In genomic region chr17:49677933-49678847, GRCh38 we compare ENCODE assay signal across 1 cellular context.
A peak's percentile ranks its signal among the peaks of the same experiment; 100 is the strongest.
TF ChIP-seq lines count a peak whose summit lies in the region.

Gene SPOP, minus strand, starts transcription at chr17:49678097. Its CDS starts 55,287 bp downstream, at chr17:49622810.

TF ChIP-seq in GM12878, 131 proteins besides CTCF, POLR2A, EP300 and RAD21 (continued from another document):
- peak; percentile 17 for TF ChIP-seq SIX5 (IDR thresholded peaks at IDR 0.05; ENCODE audit: low read depth, low read length, severe bottlenecking)
- TF ChIP-seq, protein P1, sequence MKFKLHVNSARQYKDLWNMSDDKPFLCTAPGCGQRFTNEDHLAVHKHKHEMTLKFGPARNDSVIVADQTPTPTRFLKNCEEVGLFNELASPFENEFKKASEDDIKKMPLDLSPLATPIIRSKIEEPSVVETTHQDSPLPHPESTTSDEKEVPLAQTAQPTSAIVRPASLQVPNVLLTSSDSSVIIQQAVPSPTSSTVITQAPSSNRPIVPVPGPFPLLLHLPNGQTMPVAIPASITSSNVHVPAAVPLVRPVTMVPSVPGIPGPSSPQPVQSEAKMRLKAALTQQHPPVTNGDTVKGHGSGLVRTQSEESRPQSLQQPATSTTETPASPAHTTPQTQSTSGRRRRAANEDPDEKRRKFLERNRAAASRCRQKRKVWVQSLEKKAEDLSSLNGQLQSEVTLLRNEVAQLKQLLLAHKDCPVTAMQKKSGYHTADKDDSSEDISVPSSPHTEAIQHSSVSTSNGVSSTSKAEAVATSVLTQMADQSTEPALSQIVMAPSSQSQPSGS (IDR thresholded peaks at IDR 0.05; ENCODE audit: low read length) = no peak
- no peak for TF ChIP-seq RCOR1 (conservative IDR thresholded peaks at IDR 0.05; ENCODE audit: low read depth, low read length)
- TF ChIP-seq ZBED1 (IDR thresholded peaks at IDR 0.05; ENCODE audit: borderline replicate concordance) = no peak
- no peak for TF ChIP-seq IKZF1 (conservative IDR thresholded peaks at IDR 0.05)
- no peak for TF ChIP-seq HDAC6 (IDR thresholded peaks at IDR 0.05; ENCODE audit: unreplicated experiment)
- TF ChIP-seq HDGF (IDR thresholded peaks at IDR 0.05) = peak; percentile 100
- TF ChIP-seq SP1 (IDR thresholded peaks at IDR 0.05; ENCODE audit: low read depth, low read length) = peak; percentile 30
- TF ChIP-seq ZBTB11 (CRISPR knock-in tag; IDR thresholded peaks at IDR 0.05) = no peak
- no peak for TF ChIP-seq CHD2 (IDR thresholded peaks at IDR 0.05; ENCODE audit: borderline replicate concordance, low read depth, low read length)
- TF ChIP-seq YY1 (IDR thresholded peaks at IDR 0.05; ENCODE audit: low read depth, low read length) = peak; percentile 74
- TF ChIP-seq RELB (IDR thresholded peaks at IDR 0.05; ENCODE audit: low read depth) = peak; percentile 87
- TF ChIP-seq KAT2A (conservative IDR thresholded peaks at IDR 0.05; ENCODE audit: control insufficient read depth, low read depth, low read length) = no peak
- TF ChIP-seq SIN3A (IDR thresholded peaks at IDR 0.05; ENCODE audit: low read depth, low read length) = peak; percentile 55; the same call in 1 of the 2 replicates
- no peak for TF ChIP-seq ESRRA (IDR thresholded peaks at IDR 0.05; ENCODE audit: low read length)
- TF ChIP-seq ZNF217 (IDR thresholded peaks at IDR 0.05) = no peak
- TF ChIP-seq PAX5 (IDR thresholded peaks at IDR 0.05; ENCODE audit: borderline replicate concordance, low read depth, low read length) = no peak
- TF ChIP-seq CREB1 (IDR thresholded peaks at IDR 0.05; ENCODE audit: low read depth) = peak; percentile 96
- TF ChIP-seq BRCA1 (IDR thresholded peaks at IDR 0.05; ENCODE audit: low read depth, low read length) = no peak
